12 cellular contexts compared by ENCODE assay signal in genomic region chr3:98710008-98710672, GRCh38.
"Had no signal": no experiment of that assay in that cellular context is flagged by ENCODE, and none has a peak within 500 bp of the region (broad histone marks: within the 10 kb centered on the region; RNA-seq: fewer than 3 reads in every experiment).

No MANE protein-coding gene starts in this region.

- H3K27me3 ChIP-seq: gastroesophageal sphincter, neural progenitor cell, spleen had no signal

- H3K27ac ChIP-seq: gastroesophageal sphincter, neural progenitor cell, psoas muscle, spleen had no signal

- H3K9me3 ChIP-seq: gastroesophageal sphincter, psoas muscle, spleen had no signal

- DNase-seq: activated CD4-positive, alpha-beta T cell treated with anti-CD3 and anti-CD28 coated beads, Interleukin-2, amount 50 U/mL, for 48 hours; effector CD4-positive, alpha-beta T cell; immature natural killer cell; kidney glomerular epithelial cell; psoas muscle; spleen; stimulated activated CD4-positive, alpha-beta T cell treated with anti-CD3 and anti-CD28 coated beads, Interleukin-4, amount 100 ng/mL, for 4 hours had no signal

- ATAC-seq: esophagus mucosa; gastroesophageal sphincter; psoas muscle; stimulated activated memory B cell treated with anti-CD40 and anti-IgM and Interleukin-4, amounts not matched to agents 10 μg/mL and 1 μg/mL and 100 μg/mL, for 72 hours had no signal

- H3K4me1 ChIP-seq: psoas muscle, spleen had no signal

- H3K4me3 ChIP-seq: gastroesophageal sphincter, lung, neural progenitor cell, psoas muscle, spleen had no signal

- H3K36me3 ChIP-seq: gastroesophageal sphincter, neural progenitor cell, spleen had no signal

- H3K9ac ChIP-seq: neural progenitor cell had no signal

- H2AFZ ChIP-seq: neural progenitor cell had no signal
